In the genomic region with DNA sequence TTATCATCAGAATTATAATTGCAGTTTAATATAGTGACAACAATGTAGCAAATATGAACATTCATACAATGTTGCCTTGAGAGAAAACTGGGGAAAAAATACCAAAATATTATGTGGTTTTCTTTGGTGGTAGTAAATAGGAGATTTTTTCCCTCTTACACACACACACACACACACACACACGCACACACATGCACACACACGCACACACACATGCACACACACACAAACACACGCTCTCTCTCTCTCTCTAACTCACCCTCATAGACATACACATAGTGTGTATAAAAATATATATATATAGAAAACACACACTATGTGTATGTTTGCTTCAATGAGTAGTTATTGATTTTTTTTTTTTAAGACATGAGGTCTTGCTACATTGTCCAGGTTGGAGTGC, we compare ENCODE assay signal across 8 cellular contexts.
"Had no signal": no experiment of that assay in that cellular context is flagged by ENCODE, and none has a peak within 500 bp of the region (broad histone marks: within the 10 kb centered on the region; RNA-seq: fewer than 3 reads in every experiment).

No MANE protein-coding gene starts in this region.

- DNase-seq: GDM1, GF-D8 had no signal

- ATAC-seq: GM12878 had no signal

- H3K4me3 ChIP-seq: GM12878 had no signal

- FAIRE-seq: G401.6, GM12878, GM12891, GM12892, GM18507, GM19239 had no signal
